In the genomic region with DNA sequence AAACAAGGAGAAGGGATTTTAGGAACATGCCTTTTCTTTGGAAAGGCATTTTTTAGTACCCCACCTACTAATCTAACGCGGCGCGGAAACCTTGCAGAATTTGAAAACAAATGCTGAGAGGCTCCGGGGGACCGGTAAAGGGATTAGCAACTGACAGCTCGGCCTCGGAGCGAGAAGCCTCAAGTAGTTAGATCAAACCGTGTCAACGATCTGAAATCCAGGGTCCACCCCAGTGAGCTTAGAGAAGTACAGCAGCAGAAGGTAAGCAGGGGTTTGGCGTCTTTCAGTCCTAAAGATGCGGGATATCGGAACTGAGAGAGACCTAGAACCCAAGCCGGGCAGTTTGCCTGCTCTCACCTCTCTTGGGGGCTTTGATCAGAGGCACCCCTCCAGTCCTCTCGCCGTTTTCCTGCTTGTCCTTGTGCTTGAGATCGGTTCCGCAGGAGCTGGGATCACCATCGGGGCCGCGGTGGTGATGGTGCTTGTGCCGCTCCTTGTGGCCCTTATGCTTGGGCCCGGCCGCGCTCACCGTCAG, we compare ENCODE assay signal across 8 cellular contexts. TPM values are rescaled to one million over a fixed set of nuclear protein-coding genes. Genes with fewer than 3 reads are reported as not detected.
DNase-seq lines count a peak whose midpoint lies in the region; ATAC-seq, FAIRE-seq and TF ChIP-seq lines count a peak whose summit lies in the region.

No MANE protein-coding gene starts in this region.

- intact Hi-C loops in Right ventricle myocardium inferior (cut with DNase I), result no loop called here
- intact Hi-C loops in cardiac septum (cut with DNase I), result loop anchor here (5.0 to 10.0 kb wide), 2 partner anchors 116 to 667 kb away; a partner anchor contains a TSS

- peak overlapping the region; percentile 79 for H3K4me3 ChIP-seq in RWPE2 (ENCODE audit: severe bottlenecking)
- H3K4me3 ChIP-seq in cardiac fibroblast (replicated peaks in 1 of 2; ENCODE audit: low read depth in 2 of 2, low read length in 2 of 2), result peak overlapping the region; percentile 88 to 95

- H3K27ac ChIP-seq in RWPE2 (ENCODE audit: poor library complexity, severe bottlenecking), result peak overlapping the region; percentile 50

- H3K9me3 ChIP-seq in RWPE2 (ENCODE audit: severe bottlenecking), result no peaks in the 10 kb centered on the region

- H3K4me1 ChIP-seq in RWPE2 (ENCODE audit: insufficient read depth, poor library complexity, severe bottlenecking), result peaks cover 17% of the 10 kb centered on the region

- no peak for FAIRE-seq in D721Med (lab: Jason Lieb, UNC)

- peak; percentile 85 for DNase-seq in Right ventricle myocardium inferior (ENCODE audit: missing footprints)
- no peak for DNase-seq in cardiac septum (ENCODE audit: low spot score)
- peak; percentile 66 for DNase-seq in RWPE2 (ENCODE audit: low spot score)
- DNase-seq in cardiac fibroblast (ENCODE audit: low read depth in 2 of 2), result peak; percentile 20 to 46
- peak; percentile 22 for DNase-seq in kidney tubule cell (ENCODE audit: low spot score)
- peak; percentile 16 to 32 for DNase-seq in stimulated activated CD4-positive, alpha-beta T cell treated with anti-CD3 and anti-CD28 coated beads, Interleukin-2, amount 100 ng/mL, for 48 hours
- DNase-seq in D721Med (ENCODE audit: insufficient read length, low spot score), result no peak

- TF ChIP-seq CTCF in RWPE2 (IDR thresholded peaks at IDR 0.05; ENCODE audit: poor library complexity, severe bottlenecking) (no peak), cardiac fibroblast (IDR thresholded peaks at IDR 0.05; ENCODE audit: low read depth, low read length) (no peak), D721Med (IDR thresholded peaks at IDR 0.05; ENCODE audit: insufficient read depth, missing control alignments) (no peak)

- ATAC-seq in Right ventricle myocardium inferior, result peak; percentile 38
- peak; percentile 2 for ATAC-seq in HG03045 (IDR thresholded peaks at IDR 0.05; ENCODE audit: unreplicated experiment)
- peak; percentile 40 for ATAC-seq in RWPE2 (ENCODE audit: low read depth)

- no peaks in the 10 kb centered on the region for H3K27me3 ChIP-seq in RWPE2 (ENCODE audit: insufficient read depth, poor library complexity, severe bottlenecking)

- H3K36me3 ChIP-seq in RWPE2 (ENCODE audit: low read depth), result no peaks in the 10 kb centered on the region

RNA-seq across cellular contexts. Expression of a gene that starts 0.9 kb away (rescaled TPM):
- total RNA-seq in Right ventricle myocardium inferior (10.1 TPM), cardiac septum (11.0 TPM)

RNA-seq across cellular contexts. Expression of a gene that starts 52.1 kb away (rescaled TPM):
- 6.4 TPM for total RNA-seq in Right ventricle myocardium inferior
- 15.0 TPM for total RNA-seq in cardiac septum

Comparison
In these comparisons a context has a peak if more than half of its experiments do, and no peak if none do; other contexts are left out.
1. DNase-seq: peak in Right ventricle myocardium inferior (single experiment), RWPE2 (single experiment), cardiac fibroblast (2 of 2), kidney tubule cell (single experiment) and stimulated activated CD4-positive, alpha-beta T cell treated with anti-CD3 and anti-CD28 coated beads, Interleukin-2, amount 100 ng/mL, for 48 hours (2 of 2); none in cardiac septum (single experiment) and D721Med (single experiment).
2. Peak in every context shown above with its lines, with median percentiles within 50 percentile points of each other: ATAC-seq.